In the genomic region with DNA sequence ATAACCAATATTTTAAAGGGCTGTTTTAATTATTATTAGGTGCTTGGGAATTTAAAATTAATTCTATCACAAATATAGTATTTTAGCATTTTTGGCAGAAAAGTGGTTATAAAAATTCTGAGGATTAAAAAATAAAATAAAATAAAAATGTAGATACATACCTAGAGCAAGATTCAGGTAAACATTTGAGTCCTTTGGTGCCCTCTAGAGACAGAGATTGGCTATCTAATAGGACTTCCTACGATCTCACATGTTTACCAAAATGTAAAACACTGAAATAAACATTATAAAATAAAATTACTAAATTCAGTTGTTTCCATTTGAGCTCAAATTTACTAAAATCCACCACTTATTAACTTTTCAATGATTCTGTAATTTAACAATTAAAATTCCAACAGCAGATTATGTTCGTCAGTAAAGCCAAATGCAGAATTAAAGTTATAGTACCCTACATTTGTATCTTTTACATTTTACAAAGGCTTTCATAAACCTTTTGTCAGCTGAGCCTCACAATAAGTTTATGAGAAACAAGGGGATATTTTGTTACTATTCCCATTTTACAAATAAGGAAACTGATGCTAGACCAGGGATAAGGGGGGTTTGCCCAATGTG, we compare ENCODE assay signal across 8 cellular contexts. TPM values are rescaled to one million over a fixed set of nuclear protein-coding genes. Genes with fewer than 3 reads are reported as not detected.
DNase-seq lines count a peak whose midpoint lies in the region; ATAC-seq and TF ChIP-seq lines count a peak whose summit lies in the region.

No MANE protein-coding gene starts in this region.

- no peaks in the 10 kb centered on the region for H3K79me2 ChIP-seq in PC-9 (ENCODE audit: low read depth)

- no peaks in the 10 kb centered on the region for H3K4me1 ChIP-seq in PC-9 (replicated peaks; ENCODE audit: insufficient read depth)

- H3K27me3 ChIP-seq in GM06990 (replicated peaks; ENCODE audit: control insufficient read depth, insufficient read depth, low read length) = no peaks in the 10 kb centered on the region
- H3K27me3 ChIP-seq in PC-9 (ENCODE audit: insufficient read depth, low read depth) = no peaks in the 10 kb centered on the region

- POLR2A ChIA-PET in PC-9 (lab: Charles Lee; ENCODE audit: unreplicated experiment) = no interaction called here

- H3K9me3 ChIP-seq in PC-9 (ENCODE audit: insufficient read depth, low read depth) = no peaks in the 10 kb centered on the region

- H4K20me1 ChIP-seq in PC-9 (ENCODE audit: insufficient read depth) = no peaks in the 10 kb centered on the region

- ATAC-seq in HG03460 (IDR thresholded peaks at IDR 0.05; ENCODE audit: unreplicated experiment) = no peak

- no peaks in the 10 kb centered on the region for H3K9me2 ChIP-seq in PC-9 (ENCODE audit: insufficient read depth)

- H3F3A ChIP-seq in PC-9 (ENCODE audit: insufficient read depth, low read depth) = no peaks in the 10 kb centered on the region; the same call in 1 of the 2 replicates

- H3K36me3 ChIP-seq in GM06990 (ENCODE audit: control insufficient read depth, insufficient read depth, low read length) (no peaks in the 10 kb centered on the region), PC-9 (ENCODE audit: low read depth) (peaks cover 5% of the 10 kb centered on the region; the same call in 1 of the 2 replicates)

- DNase-seq in GM06990 (ENCODE audit: extremely low read depth, insufficient read length) (no peak), PC-9 (no peak), fibroblast of villous mesenchyme (ENCODE audit: low read depth) (peak; percentile 44), NCI-H774 (lab: John Stamatoyannopoulos, UW) (no peak), posterior cingulate gyrus (no peak)
- DNase-seq in stimulated activated CD4-positive, alpha-beta T cell treated with anti-CD3 and anti-CD28 coated beads, Interleukin-12 subunit alpha, Interleukin-12 subunit beta, amount 100 ng/mL, for 4 hours = no peak

- CTCF ChIA-PET in PC-9 (lab: Charles Lee) = interaction anchor here (0.6 kb wide), 1 partner anchor 321 kb away, joined by 3 read pairs; no protein-coding TSS in a partner anchor

- no TSS peak for BruUV-seq in PC-9 (replicated peaks; lab: Mats Ljungman, UMichigan)

- H3K4me3 ChIP-seq in GM06990 (replicated peaks; ENCODE audit: low read depth, low read length) = no peak overlapping the region
- no peak overlapping the region for H3K4me3 ChIP-seq in PC-9
- H3K4me3 ChIP-seq in fibroblast of villous mesenchyme (ENCODE audit: low read depth, low read length) = no peak overlapping the region

- no peak overlapping the region for H2AFZ ChIP-seq in PC-9

- H3K4me2 ChIP-seq in PC-9 = no peak overlapping the region

- peak; percentile 78 for TF ChIP-seq CTCF in 22Rv1 (IDR thresholded peaks at IDR 0.05)
- peak; percentile 55 for TF ChIP-seq CTCF in GM06990 (IDR thresholded peaks at IDR 0.05; ENCODE audit: insufficient read depth, low read length, poor library complexity, severe bottlenecking)
- peak; percentile 72 for TF ChIP-seq CTCF in PC-9 (conservative IDR thresholded peaks at IDR 0.05)
- peak; percentile 48 for TF ChIP-seq CTCF in fibroblast of villous mesenchyme (IDR thresholded peaks at IDR 0.05; ENCODE audit: insufficient read depth, low read depth, low read length)

- intact Hi-C loops in PC-9 (cut with micrococcal nuclease; ENCODE audit: unreplicated experiment) = loop anchor here (2.0 kb wide), 1 partner anchor 227 kb away; no protein-coding TSS in a partner anchor
- intact Hi-C loops in posterior cingulate gyrus (cut with DNase I) = loop anchor here (5.0 kb wide), 1 partner anchor 228 kb away; no protein-coding TSS in a partner anchor

- H3K27ac ChIP-seq in 22Rv1 (no peak overlapping the region), PC-9 (no peak overlapping the region)

RNA-seq across cellular contexts. Expression of gene SLC36A4, which starts 27.7 kb away (rescaled TPM):
- total RNA-seq in PC-9 (2021) (17.7 and 18.2 TPM in 2 replicates), fibroblast of villous mesenchyme (11.9 and 13.4 TPM in 2 replicates)
